29 cellular contexts compared by ENCODE assay signal in the genomic region with DNA sequence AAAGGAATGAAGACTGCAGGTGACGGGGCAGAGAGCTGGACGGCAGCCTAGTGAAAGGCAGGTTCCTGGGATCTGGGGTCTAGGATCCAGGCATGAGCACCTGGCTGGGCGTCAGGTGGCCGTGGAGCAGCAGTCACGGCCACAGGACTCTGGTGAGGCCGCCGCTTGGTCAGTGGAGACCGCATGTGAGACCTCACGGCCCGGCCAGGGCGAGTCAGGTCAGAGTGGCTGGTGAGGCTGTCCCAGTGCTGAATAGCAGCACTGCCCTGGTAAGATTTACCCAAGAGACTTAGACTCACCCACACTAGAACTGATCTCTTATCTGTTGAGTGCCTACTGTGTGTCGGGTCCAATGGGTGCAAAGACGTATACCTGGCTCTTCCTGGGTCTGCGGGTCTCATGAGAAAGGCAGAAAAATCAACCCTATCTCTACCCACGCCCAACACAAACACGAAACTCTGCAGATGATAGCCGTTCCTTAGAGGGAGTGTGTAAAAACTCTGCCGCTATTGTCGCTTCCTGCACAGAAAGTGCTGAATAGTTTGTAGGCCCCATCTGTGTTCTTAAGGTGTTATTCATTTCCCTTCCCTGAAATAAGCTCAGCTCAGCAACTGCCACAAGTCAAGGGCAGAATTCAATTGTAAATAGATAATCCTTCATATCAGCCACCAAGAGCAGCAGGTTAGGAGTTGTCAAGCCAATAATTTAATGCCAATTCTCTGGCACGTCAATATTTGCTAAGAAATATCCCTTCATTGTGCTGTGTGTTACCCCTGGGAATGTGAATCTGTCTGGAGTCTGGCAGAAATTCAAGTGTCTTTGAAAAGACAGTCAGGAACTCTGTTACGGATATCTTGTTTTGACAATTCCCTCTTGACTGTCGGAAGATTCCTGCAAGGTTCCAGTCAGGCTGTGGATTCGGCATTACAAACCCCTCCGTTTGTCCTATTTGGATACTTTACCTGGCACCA.
DNase-seq lines count a peak whose midpoint lies in the region; ATAC-seq lines count a peak whose summit lies in the region.
"Had no signal": no experiment of that assay in that cellular context is flagged by ENCODE, and none has a peak within 500 bp of the region (broad histone marks: within the 10 kb centered on the region; RNA-seq: fewer than 3 reads in every experiment).

No MANE protein-coding gene starts in this region.

- H3K27ac ChIP-seq in mucosa of rectum (ENCODE audit: low read depth in 2 of 2, low read length in 2 of 2) = peak overlapping the region; percentile 78 to 82
- H3K27ac ChIP-seq in thymus (ENCODE audit: low read depth) = peak overlapping the region; percentile 42
- H3K27ac ChIP-seq: 22Rv1, brain microvascular endothelial cell, C4-2B, dorsolateral prefrontal cortex, gastrocnemius medialis, right lobe of liver, SK-N-MC, tibial nerve had no signal

- no peak overlapping the region for H3K4me3 Mint-ChIP-seq in T-cell
- H3K4me3 Mint-ChIP-seq: activated CD4-positive, alpha-beta memory T cell treated with anti-CD3 and anti-CD28 coated beads for 36 hours; HFFc6 had no signal

- H3K27me3 ChIP-seq in mucosa of rectum (ENCODE audit: control insufficient read depth in 2 of 2, insufficient read depth in 2 of 2, low read length in 2 of 2) (no peaks in the 10 kb centered on the region), thymus (ENCODE audit: control insufficient read depth, insufficient read depth) (no peaks in the 10 kb centered on the region)
- H3K27me3 ChIP-seq: brain microvascular endothelial cell, dorsolateral prefrontal cortex, gastrocnemius medialis, right lobe of liver, tibial nerve had no signal

- CTCF ChIA-PET in T-cell (lab: Charles Lee) = no interaction called here

- no peaks in the 10 kb centered on the region for H3K27me3 Mint-ChIP-seq in T-cell
- H3K27me3 Mint-ChIP-seq: activated CD4-positive, alpha-beta memory T cell treated with anti-CD3 and anti-CD28 coated beads for 36 hours had no signal

- 71% methylated on average over 24 of the region's 24 CpGs for WGBS in thymus

- H3K9ac ChIP-seq in mucosa of rectum (ENCODE audit: low read depth in 1 of 2, low read length in 2 of 2) = peak overlapping the region in 1 of 2 donors; percentile 69

- POLR2A ChIA-PET in T-cell (lab: Charles Lee) = no interaction called here

- H3K27ac Mint-ChIP-seq in T-cell = no peak overlapping the region
- H3K27ac Mint-ChIP-seq: activated CD4-positive, alpha-beta memory T cell treated with anti-CD3 and anti-CD28 coated beads for 36 hours; activated T-helper 2 cell treated with anti-CD3 and anti-CD28 coated beads, Interferon-gamma antibody, Interleukin-2, Interleukin-4, amounts not matched to agents 10 μg/mL and 5 μg/mL and 100 μg/mL, durations not matched to agents 14 hours and 24 hours and 36 hours; HFFc6 had no signal

- ATAC-seq in T-cell (replicated peaks in 1 of 4) = no peak
- ATAC-seq: gastrocnemius medialis had no signal

- no peaks in the 10 kb centered on the region for H3K36me3 ChIP-seq in mucosa of rectum (ENCODE audit: control insufficient read depth in 2 of 2, insufficient read depth in 2 of 2, low read length in 2 of 2)
- no peaks in the 10 kb centered on the region for H3K36me3 ChIP-seq in thymus (ENCODE audit: control insufficient read depth, insufficient read depth)
- H3K36me3 ChIP-seq: brain microvascular endothelial cell, gastrocnemius medialis had no signal

- peak overlapping the region; percentile 49 to 52 for H3K4me3 ChIP-seq in mucosa of rectum (ENCODE audit: low read length in 2 of 2)
- no peak overlapping the region for H3K4me3 ChIP-seq in thymus (ENCODE audit: low read length)
- H3K4me3 ChIP-seq: dorsolateral prefrontal cortex, gastrocnemius medialis, right lobe of liver, SK-N-MC, tibial nerve had no signal

- peaks cover 0 to 4% (median 0%) of the 10 kb centered on the region in 3 donors for H3K9me3 Mint-ChIP-seq in T-cell
- H3K9me3 Mint-ChIP-seq: activated T-helper 2 cell treated with anti-CD3 and anti-CD28 coated beads, Interferon-gamma antibody, Interleukin-2, Interleukin-4, amounts not matched to agents 10 μg/mL and 5 μg/mL and 100 μg/mL, durations not matched to agents 14 hours and 24 hours and 36 hours had no signal

- H3K4me1 Mint-ChIP-seq in T-cell = peaks cover 9 to 14% (median 10%) of the 10 kb centered on the region in 3 donors

- peaks cover 21% of the 10 kb centered on the region for H3K36me3 Mint-ChIP-seq in T-cell

- peak; percentile 4 for DNase-seq in NCI-H1105 treated with DMSO at 0.1 percent for 48 hours (lab: John Stamatoyannopoulos, UW)
- DNase-seq in NCI-H1105 (lab: John Stamatoyannopoulos, UW) = no peak
- peak; percentile 55 for DNase-seq in dermis blood vessel endothelial cell
- DNase-seq in DMS79 (lab: John Stamatoyannopoulos, UW) = no peak
- no peak for DNase-seq in AG08395 (ENCODE audit: low spot score)
- DNase-seq in T-cell = no peak
- DNase-seq: activated CD4-positive, alpha-beta memory T cell treated with anti-CD3 and anti-CD28 coated beads for 36 hours; activated CD4-positive, CD25-positive, alpha-beta regulatory T cell; activated naive CD4-positive, alpha-beta T cell treated with anti-CD3 and anti-CD28 coated beads, Interleukin-2, amount 50 U/mL, for 16 hours; brain microvascular endothelial cell; cerebellar nuclear complex; DMS79 treated with DMSO at 0.1 percent for 48 hours; dorsolateral prefrontal cortex; gastrocnemius medialis; GDM1; HFFc6; NCI-H1694; NCI-H2171; NCI-H510A treated with DMSO at 0.1 percent for 48 hours; NK-92 treated with Interleukin-12 subunit alpha and Interleukin-12 subunit beta, amount 100 ng/mL, for 24 hours; right lobe of liver; stimulated activated CD4-positive, alpha-beta T cell treated with anti-CD3 and anti-CD28 coated beads, Interleukin-2, amount 100 ng/mL, for 48 hours had no signal

- H3K9me3 ChIP-seq in mucosa of rectum (ENCODE audit: control insufficient read depth in 2 of 2, low read length in 2 of 2) (no peaks in the 10 kb centered on the region), thymus (ENCODE audit: control insufficient read depth) (no peaks in the 10 kb centered on the region)
- H3K9me3 ChIP-seq: gastrocnemius medialis, right lobe of liver had no signal

- H3K4me1 ChIP-seq in mucosa of rectum (ENCODE audit: control insufficient read depth in 2 of 2, insufficient read depth in 2 of 2, low read length in 2 of 2) (peaks cover 15 to 28% of the 10 kb centered on the region in 2 donors), thymus (ENCODE audit: control insufficient read depth, insufficient read depth, low read length) (peaks cover 33% of the 10 kb centered on the region)
- H3K4me1 ChIP-seq: right lobe of liver had no signal

Comparison
In these comparisons a context has a peak if more than half of its experiments do, and no peak if none do; other contexts are left out.
1. DNase-seq: peak in NCI-H1105 treated with DMSO at 0.1 percent for 48 hours (single experiment) and dermis blood vessel endothelial cell (single experiment); none in NCI-H1105 (single experiment), DMS79 (single experiment), AG08395 (single experiment) and T-cell (0 of 34).